Comparison of ENCODE assay signal across 31 cellular contexts in the genomic region with DNA sequence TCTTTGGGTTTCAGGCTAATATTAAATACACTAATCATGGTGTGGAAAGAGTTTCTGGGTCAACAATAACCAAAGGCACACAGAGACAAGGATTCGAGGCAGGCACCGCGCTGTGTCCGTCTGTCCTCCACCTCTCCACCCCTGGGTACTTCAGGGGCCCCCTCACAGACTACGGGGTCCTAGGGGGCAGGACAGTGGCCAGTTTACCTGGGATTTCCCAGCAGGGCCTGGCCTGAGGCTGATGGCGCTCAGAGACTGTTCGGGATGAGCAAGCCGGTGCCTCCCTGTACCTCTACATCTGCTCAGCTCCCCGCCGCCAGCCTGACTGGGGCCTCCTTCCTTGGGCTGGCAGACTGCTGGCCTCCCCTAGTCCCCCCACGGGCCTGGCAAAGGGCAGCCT. TPM values are rescaled to one million over a fixed set of nuclear protein-coding genes. Genes with fewer than 3 reads are reported as not detected.
DNase-seq lines count a peak whose midpoint lies in the region; ATAC-seq, FAIRE-seq and TF ChIP-seq lines count a peak whose summit lies in the region.
"Had no signal": no experiment of that assay in that cellular context is flagged by ENCODE, and none has a peak within 500 bp of the region (broad histone marks: within the 10 kb centered on the region; RNA-seq: fewer than 3 reads in every experiment).

No MANE protein-coding gene starts in this region.

- H3K27me3 ChIP-seq in breast epithelium (no peaks in the 10 kb centered on the region), thyroid gland (no peaks in the 10 kb centered on the region)
- H3K27me3 ChIP-seq: body of pancreas, Peyer's patch, uterus had no signal

- POLR2A ChIA-PET in MCF 10A (lab: Yijun Ruan, JAX): no interaction called here

- DNase-seq in breast epithelium (ENCODE audit: low spot score in 2 of 2) (no peak), MCF 10A (ENCODE audit: unreplicated experiment) (no peak), posterior vena cava (ENCODE audit: low spot score) (peak; percentile 76), thyroid gland (peak in 1 of 2 donors; percentile 11), HTR-8/SVneo (ENCODE audit: insufficient read length, low spot score) (no peak), pons (ENCODE audit: low spot score) (no peak), NCI-H345 (lab: John Stamatoyannopoulos, UW) (no peak)
- DNase-seq: 8988T; activated CD4-positive, alpha-beta memory T cell treated with anti-CD3 and anti-CD28 coated beads, Interleukin-2, amount 10 ng/mL, durations not matched to agents 7 days and 5 days; activated CD8-positive, alpha-beta memory T cell treated with anti-CD3 and anti-CD28 coated beads, Interleukin-2, amount 50 U/mL, for 4 hours; activated naive CD4-positive, alpha-beta T cell treated with anti-CD3 and anti-CD28 coated beads for 36 hours; cerebellar nuclear complex; DND-41; esophagus squamous epithelium; foreskin melanocyte; mesendoderm; NCI-H187 treated with DMSO at 0.1 percent for 48 hours; NCI-H69; SJCRH30; small intestine; stimulated activated CD4-positive, alpha-beta T cell treated with anti-CD3 and anti-CD28 coated beads, Interleukin-1b, Interleukin-23, amount 100 ng/mL, for 48 hours; stimulated activated naive CD4-positive, alpha-beta T cell treated with Interleukin-2 at 50 U/mL for 16 hours; SW 1271; uterus had no signal

- no peak for FAIRE-seq in HTR-8/SVneo (lab: Jason Lieb, UNC)
- FAIRE-seq: D721Med, small intestine had no signal

- H3K36me3 Mint-ChIP-seq in MCF 10A (ENCODE audit: insufficient read depth, unreplicated experiment): no peaks in the 10 kb centered on the region
- H3K36me3 Mint-ChIP-seq: CD14-positive monocyte, IgD-negative memory B cell had no signal

- H3K4me1 Mint-ChIP-seq in MCF 10A (ENCODE audit: insufficient read depth, unreplicated experiment): no peaks in the 10 kb centered on the region

- no peak overlapping the region for H3K4me3 ChIP-seq in breast epithelium
- H3K4me3 ChIP-seq in thyroid gland (replicated peaks in 1 of 3): no peak overlapping the region
- H3K4me3 ChIP-seq: body of pancreas, esophagus squamous epithelium, heart right ventricle, Peyer's patch, SJCRH30, uterus had no signal

- peak; percentile 23 for ATAC-seq in esophagus mucosa

- peaks cover 11% of the 10 kb centered on the region for H3K27me3 Mint-ChIP-seq in MCF 10A (ENCODE audit: insufficient read depth, unreplicated experiment)

- H3K4me1 ChIP-seq in breast epithelium (no peaks in the 10 kb centered on the region), thyroid gland (peaks cover 14 to 19% of the 10 kb centered on the region in 2 donors)
- H3K4me1 ChIP-seq: Peyer's patch, SJCRH30, uterus had no signal

- intact Hi-C loops in breast epithelium (cut with DNase I; ENCODE audit: low total_unique reads): no loop called here
- intact Hi-C loops in MCF 10A (cut with micrococcal nuclease): no loop called here
- intact Hi-C loops in posterior vena cava (cut with DNase I): no loop called here
- intact Hi-C loops in thyroid gland (cut with DNase I): no loop called here

- no peak for TF ChIP-seq POLR2A in breast epithelium (IDR thresholded peaks at IDR 0.05)
- no peak for TF ChIP-seq POLR2A in thyroid gland (IDR thresholded peaks at IDR 0.05)

- no peaks in the 10 kb centered on the region for H3K9me3 Mint-ChIP-seq in MCF 10A (ENCODE audit: unreplicated experiment)
- H3K9me3 Mint-ChIP-seq: activated CD4-positive, alpha-beta memory T cell treated with anti-CD3 and anti-CD28 coated beads, Interleukin-2, amount 10 ng/mL, durations not matched to agents 7 days and 5 days; activated naive CD4-positive, alpha-beta T cell treated with anti-CD3 and anti-CD28 coated beads for 36 hours; IgD-negative memory B cell had no signal

- no peaks in the 10 kb centered on the region for H3K9me3 ChIP-seq in breast epithelium
- no peaks in the 10 kb centered on the region for H3K9me3 ChIP-seq in thyroid gland
- H3K9me3 ChIP-seq: body of pancreas, esophagus squamous epithelium, heart right ventricle, Peyer's patch, SJCRH30, uterus had no signal

- 94 to 98% methylated on average over 4 to 6 of the region's 11 CpGs for WGBS in thyroid gland, 2 donors

- no peak overlapping the region for H3K27ac Mint-ChIP-seq in MCF 10A (ENCODE audit: low read depth, unreplicated experiment)
- H3K27ac Mint-ChIP-seq: activated CD4-positive, alpha-beta memory T cell treated with anti-CD3 and anti-CD28 coated beads, Interleukin-2, amount 10 ng/mL, durations not matched to agents 7 days and 5 days; activated naive CD4-positive, alpha-beta T cell treated with anti-CD3 and anti-CD28 coated beads for 36 hours; CD14-positive monocyte; IgD-negative memory B cell had no signal

- no peak for TF ChIP-seq CTCF in breast epithelium (IDR thresholded peaks at IDR 0.05)
- TF ChIP-seq CTCF in MCF 10A (IDR thresholded peaks at IDR 0.05; ENCODE audit: unreplicated experiment): no peak
- TF ChIP-seq CTCF in thyroid gland (IDR thresholded peaks at IDR 0.05): no peak

- H3K36me3 ChIP-seq in breast epithelium (no peaks in the 10 kb centered on the region), thyroid gland (no peaks in the 10 kb centered on the region)
- H3K36me3 ChIP-seq: esophagus squamous epithelium, heart right ventricle, Peyer's patch, SJCRH30, uterus had no signal

- H3K27ac ChIP-seq in breast epithelium: peak overlapping the region; percentile 77 to 89
- peak overlapping the region; percentile 32 to 78 (median 78) for H3K27ac ChIP-seq in thyroid gland
- H3K27ac ChIP-seq: body of pancreas, SJCRH30, uterus had no signal

- no TSS peak for BruUV-seq in MCF 10A (replicated peaks; lab: Mats Ljungman, UMichigan)

- no peak overlapping the region for H3K4me3 Mint-ChIP-seq in MCF 10A (ENCODE audit: unreplicated experiment)
- H3K4me3 Mint-ChIP-seq: activated CD4-positive, alpha-beta memory T cell treated with anti-CD3 and anti-CD28 coated beads, Interleukin-2, amount 10 ng/mL, durations not matched to agents 7 days and 5 days; activated naive CD4-positive, alpha-beta T cell treated with anti-CD3 and anti-CD28 coated beads for 36 hours; CD14-positive monocyte; IgD-negative memory B cell had no signal

- CTCF ChIA-PET in MCF 10A (lab: Yijun Ruan, JAX): no interaction called here

RNA-seq across cellular contexts. Expression of gene EIF5, which starts 18.1 kb away (rescaled TPM):
- 100 to 1,000 TPM; 143 to 254 (median 150) TPM for total RNA-seq in breast epithelium
- total RNA-seq in MCF 10A (2022): 149 and 327 TPM in 2 replicates
- 253 TPM for total RNA-seq in esophagus mucosa
- 100 to 1,000 TPM; 191 to 232 TPM for total RNA-seq in posterior vena cava
- total RNA-seq in thyroid gland: 100 to 1,000 TPM; 257 to 428 (median 329) TPM
